In the genomic region with DNA sequence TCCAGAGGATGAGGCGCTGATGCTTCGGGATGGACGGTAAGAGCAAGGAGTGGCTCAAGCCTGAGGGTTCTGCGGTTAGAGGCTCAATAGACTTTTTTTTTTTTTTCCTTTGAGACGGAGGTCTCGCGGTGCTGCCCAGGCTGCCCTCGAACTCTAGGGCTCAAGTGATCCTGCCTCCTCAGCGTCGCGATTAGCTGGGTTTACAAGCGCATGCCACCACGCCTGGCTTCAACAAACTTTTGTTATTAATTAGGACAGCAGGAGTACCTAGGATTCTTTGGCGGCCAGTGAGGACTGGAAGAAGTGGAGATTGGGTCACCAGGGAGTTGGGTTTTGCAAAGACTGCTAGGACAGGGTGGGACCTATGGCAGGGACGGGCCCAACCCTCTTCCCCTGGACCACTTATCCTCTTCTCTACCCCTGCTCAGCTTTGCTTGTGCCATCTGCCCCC, we compare ENCODE assay signal across 8 cellular contexts. TPM values are rescaled to one million over a fixed set of nuclear protein-coding genes. Genes with fewer than 3 reads are reported as not detected.
A peak's percentile ranks its signal among the peaks of the same experiment; 100 is the strongest.
DNase-seq lines count a peak whose midpoint lies in the region; ATAC-seq and TF ChIP-seq lines count a peak whose summit lies in the region.

No MANE protein-coding gene starts in this region.

- H3K36me3 Mint-ChIP-seq in T-helper 2 cell treated with Interferon-gamma antibody and Interleukin-4, amounts not matched to agents 5 μg/mL and 100 μg/mL, for 36 hours (ENCODE audit: low read depth) = peaks cover 46% of the 10 kb centered on the region

- peak overlapping the region; percentile 92 for H3K27ac Mint-ChIP-seq in T-helper 2 cell treated with Interferon-gamma antibody and Interleukin-4, amounts not matched to agents 5 μg/mL and 100 μg/mL, for 36 hours

- TF ChIP-seq POLR2A in ovary (IDR thresholded peaks at IDR 0.05) = no peak

- H3K4me1 Mint-ChIP-seq in T-helper 2 cell treated with Interferon-gamma antibody and Interleukin-4, amounts not matched to agents 5 μg/mL and 100 μg/mL, for 36 hours (ENCODE audit: low read depth) = peaks cover 32% of the 10 kb centered on the region

- ATAC-seq in GM21737 (IDR thresholded peaks at IDR 0.05; ENCODE audit: unreplicated experiment) (no peak), GM21367 (IDR thresholded peaks at IDR 0.05; ENCODE audit: unreplicated experiment) (no peak)

- no peak overlapping the region for H3K27ac ChIP-seq in ovary

- no peak for TF ChIP-seq CTCF in AG10803 (conservative IDR thresholded peaks at IDR 0.05; ENCODE audit: low read length)
- TF ChIP-seq CTCF in fibroblast of mammary gland (conservative IDR thresholded peaks at IDR 0.05; ENCODE audit: control insufficient read depth, insufficient read depth, low read depth, low read length) = no peak
- TF ChIP-seq CTCF in ovary (IDR thresholded peaks at IDR 0.05) = no peak

- peaks cover 7% of the 10 kb centered on the region for H3K4me1 ChIP-seq in ovary (ENCODE audit: insufficient read depth)

- intact Hi-C loops in ovary (cut with DNase I) = no loop called here

- 3 to 4% (median 3%) methylated on average over 15 of the region's 15 CpGs for WGBS in ovary, 3 donors

- H3K4me3 ChIP-seq in AG10803 (ENCODE audit: low read length) (peak overlapping the region; percentile 98), H7 (ENCODE audit: insufficient read depth, low read depth, low read length) (peak overlapping the region; percentile 62), fibroblast of mammary gland (ENCODE audit: control insufficient read depth, low read depth, low read length) (peak overlapping the region; percentile 99), ovary (peak overlapping the region; percentile 64)

- no peaks in the 10 kb centered on the region for H3K9me3 ChIP-seq in ovary

- H3K27me3 Mint-ChIP-seq in T-helper 2 cell treated with Interferon-gamma antibody and Interleukin-4, amounts not matched to agents 5 μg/mL and 100 μg/mL, for 36 hours (ENCODE audit: low read depth) = peaks cover 2% of the 10 kb centered on the region

- peak overlapping the region; percentile 91 for H3K4me3 Mint-ChIP-seq in T-helper 2 cell treated with Interferon-gamma antibody and Interleukin-4, amounts not matched to agents 5 μg/mL and 100 μg/mL, for 36 hours

- DNase-seq in AG10803 (ENCODE audit: low read depth) (peak; percentile 81), H7 (no peak), fibroblast of mammary gland (ENCODE audit: low read depth) (peak; percentile 72), ovary (no peak), hippocampal formation (lab: John Stamatoyannopoulos, UW) (no peak)
- no peak for DNase-seq in T-helper 2 cell treated with Interferon-gamma antibody and Interleukin-4, amounts not matched to agents 5 μg/mL and 100 μg/mL, for 36 hours (ENCODE audit: low spot score)

- no peaks in the 10 kb centered on the region for H3K9me3 Mint-ChIP-seq in T-helper 2 cell treated with Interferon-gamma antibody and Interleukin-4, amounts not matched to agents 5 μg/mL and 100 μg/mL, for 36 hours

- no peak for TF ChIP-seq EP300 in ovary (IDR thresholded peaks at IDR 0.05)

- peaks cover 7% of the 10 kb centered on the region for H3K36me3 ChIP-seq in H7 (replicated peaks; ENCODE audit: control insufficient read depth, insufficient read depth, low read length)
- H3K36me3 ChIP-seq in ovary = no peaks in the 10 kb centered on the region

- no peaks in the 10 kb centered on the region for H3K27me3 ChIP-seq in H7 (ENCODE audit: control insufficient read depth, insufficient read depth, low read length)
- H3K27me3 ChIP-seq in ovary = no peaks in the 10 kb centered on the region

RNA-seq across cellular contexts. Expression of gene SCNM1, which starts 0.6 kb away (rescaled TPM):
- 76.1 and 78.8 TPM in 2 replicates for total RNA-seq in H7 (2014; rRNA removed; shearing (Covaris generic))
- 10 to 100 TPM; 18.6 to 32.7 (median 22.7) TPM for total RNA-seq in ovary
- polyA plus RNA-seq in ovary = 10 to 100 TPM; 33.0 to 38.9 TPM

RNA-seq across cellular contexts. Expression of gene LYSMD1, which starts 0.8 kb away (rescaled TPM):
- 20.0 and 22.5 TPM in 2 replicates for total RNA-seq in H7 (2014; rRNA removed; shearing (Covaris generic))
- 10 to 100 TPM; 12.6 to 20.3 (median 14.3) TPM for total RNA-seq in ovary
- polyA plus RNA-seq in ovary = 10 to 100 TPM; 14.3 to 15.5 TPM

RNA-seq across cellular contexts. Expression of gene TMOD4, which starts 9.2 kb away (rescaled TPM):
- total RNA-seq in H7 (2014; rRNA removed; shearing (Covaris generic)) = 0.80 TPM in 1 of 2 replicates, not detected in the other
- 1 to 10 TPM in 2 of 7 donors, under 1 TPM in 3, not detected in 2; 0.42 to 1.4 (median 0.88) TPM for total RNA-seq in ovary
- under 1 TPM in 1 of 2 donors, not detected in 1; 0.15 TPM for polyA plus RNA-seq in ovary

RNA-seq across cellular contexts. Expression of gene TNFAIP8L2, which starts 10.1 kb away (rescaled TPM):
- 0.14 and 0.15 TPM in 2 replicates for total RNA-seq in H7 (2014; rRNA removed; shearing (Covaris generic))
- 1 to 10 TPM in 5 of 7 donors, under 1 TPM in 2; 0.48 to 3.8 (median 1.2) TPM for total RNA-seq in ovary
- 1 to 10 TPM; 2.1 to 4.6 TPM for polyA plus RNA-seq in ovary

RNA-seq across cellular contexts. Expression of gene SEMA6C, which starts 20.1 kb away (rescaled TPM):
- total RNA-seq in H7 (2014; rRNA removed; shearing (Covaris generic)) = 6.1 and 8.0 TPM in 2 replicates
- total RNA-seq in ovary = 10 to 100 TPM in 5 of 7 donors, 1 to 10 TPM in 2; 8.0 to 18.0 (median 14.7) TPM
- polyA plus RNA-seq in ovary = 10 to 100 TPM in 1 of 2 donors, 1 to 10 TPM in 1; 5.0 to 13.4 TPM

Comparison
In these comparisons a context has a peak if more than half of its experiments do, and no peak if none do; other contexts are left out.
1. DNase-seq: peak in AG10803 (single experiment) and fibroblast of mammary gland (single experiment); none in H7 (single experiment), T-helper 2 cell treated with Interferon-gamma antibody and Interleukin-4, amounts not matched to agents 5 μg/mL and 100 μg/mL, for 36 hours (single experiment), ovary (0 of 5) and hippocampal formation (0 of 2).
2. Peak in every context shown above with its lines, with median percentiles within 50 percentile points of each other: H3K4me3 ChIP-seq.